ENCODE assay signal across 10 cellular contexts in the genomic region with DNA sequence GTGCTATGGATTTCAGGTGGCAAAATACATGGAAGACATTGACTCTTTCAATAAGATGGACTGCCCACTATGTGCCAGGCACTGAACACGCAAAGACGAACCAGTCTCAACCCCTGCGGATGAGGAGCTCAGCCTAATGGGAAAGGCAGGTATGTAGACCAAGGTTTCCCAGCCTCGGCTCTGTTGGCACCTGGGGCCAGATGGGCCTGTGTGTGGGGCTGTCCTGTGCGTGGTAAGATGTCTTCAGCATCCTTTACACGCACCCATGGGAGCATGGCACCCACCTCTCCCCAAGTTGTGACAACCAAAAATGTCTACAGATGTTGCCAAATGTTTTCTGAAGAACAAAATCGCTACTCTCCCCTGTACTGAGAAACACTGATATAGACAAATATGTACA.
"Had no signal": no experiment of that assay in that cellular context is flagged by ENCODE, and none has a peak within 500 bp of the region (broad histone marks: within the 10 kb centered on the region; RNA-seq: fewer than 3 reads in every experiment).

No MANE protein-coding gene starts in this region.

- DNase-seq: GM23248, GOT3, H7, HFFc6, IMR-90, KG1 had no signal

- H3K4me1 ChIP-seq: HAP-1 had no signal

- H3K4me3 Mint-ChIP-seq: HFFc6 had no signal

- H3K9me3 Mint-ChIP-seq: HFFc6 had no signal

- H3K9me3 ChIP-seq: HAP-1 had no signal

- H2AFZ ChIP-seq: GM23248 had no signal

- ATAC-seq: HCT116, K562 had no signal

- H3K4me3 ChIP-seq: GM23248, HAP-1, K562 had no signal

- H3K27ac Mint-ChIP-seq: HFFc6 had no signal

- H3K27ac ChIP-seq: GM23248, HL-60 had no signal

- H3K36me3 ChIP-seq: HAP-1 had no signal
